1 cellular context compared by ENCODE assay signal in the genomic region with DNA sequence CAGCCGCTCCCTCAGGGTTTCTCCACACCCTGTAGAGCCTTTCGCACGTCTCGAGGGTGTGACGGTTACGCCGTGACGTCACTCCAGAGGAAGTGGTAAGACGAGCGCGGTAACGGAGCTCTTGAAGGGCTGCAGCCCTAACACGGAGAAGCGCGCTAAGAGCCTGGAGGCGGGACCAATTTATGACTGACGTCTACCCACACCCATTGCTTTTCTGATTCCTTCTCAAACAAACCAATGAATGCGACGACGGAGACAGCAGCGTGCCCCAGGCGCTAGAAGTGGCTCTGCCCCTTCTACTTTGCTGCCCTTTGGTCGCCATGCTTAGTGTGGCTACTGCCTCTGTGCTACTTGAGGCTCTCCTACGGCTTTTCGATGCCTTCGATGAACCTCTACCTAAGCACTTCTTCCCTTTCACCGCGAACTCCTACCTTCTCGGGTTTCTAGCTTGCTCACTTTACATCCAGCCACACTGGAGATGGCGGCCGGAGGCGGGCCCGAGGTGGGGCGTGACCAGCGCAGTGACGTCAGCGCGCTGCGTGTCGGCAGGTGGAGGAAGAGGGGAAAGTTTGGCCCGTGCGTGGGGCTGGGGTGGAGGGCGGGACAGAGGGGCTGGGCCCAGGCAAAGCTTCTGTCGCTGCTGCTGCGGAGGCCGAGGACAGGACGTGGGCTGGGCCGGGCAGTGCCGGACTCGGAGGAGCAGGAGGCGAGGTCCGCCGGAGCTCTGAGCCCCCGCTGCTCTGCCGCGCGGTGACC.
A peak's percentile ranks its signal among the peaks of the same experiment; 100 is the strongest.
TF ChIP-seq lines count a peak whose summit lies in the region.

A gene (plus strand): TSS at position 572 of the 756 bp plus-strand sequence. CDS start 340 bp downstream, outside the sequence.

TF ChIP-seq in K562, 482 proteins besides CTCF, POLR2A, EP300 and RAD21 (continued from another document and continues in another):
- TF ChIP-seq, protein P1, sequence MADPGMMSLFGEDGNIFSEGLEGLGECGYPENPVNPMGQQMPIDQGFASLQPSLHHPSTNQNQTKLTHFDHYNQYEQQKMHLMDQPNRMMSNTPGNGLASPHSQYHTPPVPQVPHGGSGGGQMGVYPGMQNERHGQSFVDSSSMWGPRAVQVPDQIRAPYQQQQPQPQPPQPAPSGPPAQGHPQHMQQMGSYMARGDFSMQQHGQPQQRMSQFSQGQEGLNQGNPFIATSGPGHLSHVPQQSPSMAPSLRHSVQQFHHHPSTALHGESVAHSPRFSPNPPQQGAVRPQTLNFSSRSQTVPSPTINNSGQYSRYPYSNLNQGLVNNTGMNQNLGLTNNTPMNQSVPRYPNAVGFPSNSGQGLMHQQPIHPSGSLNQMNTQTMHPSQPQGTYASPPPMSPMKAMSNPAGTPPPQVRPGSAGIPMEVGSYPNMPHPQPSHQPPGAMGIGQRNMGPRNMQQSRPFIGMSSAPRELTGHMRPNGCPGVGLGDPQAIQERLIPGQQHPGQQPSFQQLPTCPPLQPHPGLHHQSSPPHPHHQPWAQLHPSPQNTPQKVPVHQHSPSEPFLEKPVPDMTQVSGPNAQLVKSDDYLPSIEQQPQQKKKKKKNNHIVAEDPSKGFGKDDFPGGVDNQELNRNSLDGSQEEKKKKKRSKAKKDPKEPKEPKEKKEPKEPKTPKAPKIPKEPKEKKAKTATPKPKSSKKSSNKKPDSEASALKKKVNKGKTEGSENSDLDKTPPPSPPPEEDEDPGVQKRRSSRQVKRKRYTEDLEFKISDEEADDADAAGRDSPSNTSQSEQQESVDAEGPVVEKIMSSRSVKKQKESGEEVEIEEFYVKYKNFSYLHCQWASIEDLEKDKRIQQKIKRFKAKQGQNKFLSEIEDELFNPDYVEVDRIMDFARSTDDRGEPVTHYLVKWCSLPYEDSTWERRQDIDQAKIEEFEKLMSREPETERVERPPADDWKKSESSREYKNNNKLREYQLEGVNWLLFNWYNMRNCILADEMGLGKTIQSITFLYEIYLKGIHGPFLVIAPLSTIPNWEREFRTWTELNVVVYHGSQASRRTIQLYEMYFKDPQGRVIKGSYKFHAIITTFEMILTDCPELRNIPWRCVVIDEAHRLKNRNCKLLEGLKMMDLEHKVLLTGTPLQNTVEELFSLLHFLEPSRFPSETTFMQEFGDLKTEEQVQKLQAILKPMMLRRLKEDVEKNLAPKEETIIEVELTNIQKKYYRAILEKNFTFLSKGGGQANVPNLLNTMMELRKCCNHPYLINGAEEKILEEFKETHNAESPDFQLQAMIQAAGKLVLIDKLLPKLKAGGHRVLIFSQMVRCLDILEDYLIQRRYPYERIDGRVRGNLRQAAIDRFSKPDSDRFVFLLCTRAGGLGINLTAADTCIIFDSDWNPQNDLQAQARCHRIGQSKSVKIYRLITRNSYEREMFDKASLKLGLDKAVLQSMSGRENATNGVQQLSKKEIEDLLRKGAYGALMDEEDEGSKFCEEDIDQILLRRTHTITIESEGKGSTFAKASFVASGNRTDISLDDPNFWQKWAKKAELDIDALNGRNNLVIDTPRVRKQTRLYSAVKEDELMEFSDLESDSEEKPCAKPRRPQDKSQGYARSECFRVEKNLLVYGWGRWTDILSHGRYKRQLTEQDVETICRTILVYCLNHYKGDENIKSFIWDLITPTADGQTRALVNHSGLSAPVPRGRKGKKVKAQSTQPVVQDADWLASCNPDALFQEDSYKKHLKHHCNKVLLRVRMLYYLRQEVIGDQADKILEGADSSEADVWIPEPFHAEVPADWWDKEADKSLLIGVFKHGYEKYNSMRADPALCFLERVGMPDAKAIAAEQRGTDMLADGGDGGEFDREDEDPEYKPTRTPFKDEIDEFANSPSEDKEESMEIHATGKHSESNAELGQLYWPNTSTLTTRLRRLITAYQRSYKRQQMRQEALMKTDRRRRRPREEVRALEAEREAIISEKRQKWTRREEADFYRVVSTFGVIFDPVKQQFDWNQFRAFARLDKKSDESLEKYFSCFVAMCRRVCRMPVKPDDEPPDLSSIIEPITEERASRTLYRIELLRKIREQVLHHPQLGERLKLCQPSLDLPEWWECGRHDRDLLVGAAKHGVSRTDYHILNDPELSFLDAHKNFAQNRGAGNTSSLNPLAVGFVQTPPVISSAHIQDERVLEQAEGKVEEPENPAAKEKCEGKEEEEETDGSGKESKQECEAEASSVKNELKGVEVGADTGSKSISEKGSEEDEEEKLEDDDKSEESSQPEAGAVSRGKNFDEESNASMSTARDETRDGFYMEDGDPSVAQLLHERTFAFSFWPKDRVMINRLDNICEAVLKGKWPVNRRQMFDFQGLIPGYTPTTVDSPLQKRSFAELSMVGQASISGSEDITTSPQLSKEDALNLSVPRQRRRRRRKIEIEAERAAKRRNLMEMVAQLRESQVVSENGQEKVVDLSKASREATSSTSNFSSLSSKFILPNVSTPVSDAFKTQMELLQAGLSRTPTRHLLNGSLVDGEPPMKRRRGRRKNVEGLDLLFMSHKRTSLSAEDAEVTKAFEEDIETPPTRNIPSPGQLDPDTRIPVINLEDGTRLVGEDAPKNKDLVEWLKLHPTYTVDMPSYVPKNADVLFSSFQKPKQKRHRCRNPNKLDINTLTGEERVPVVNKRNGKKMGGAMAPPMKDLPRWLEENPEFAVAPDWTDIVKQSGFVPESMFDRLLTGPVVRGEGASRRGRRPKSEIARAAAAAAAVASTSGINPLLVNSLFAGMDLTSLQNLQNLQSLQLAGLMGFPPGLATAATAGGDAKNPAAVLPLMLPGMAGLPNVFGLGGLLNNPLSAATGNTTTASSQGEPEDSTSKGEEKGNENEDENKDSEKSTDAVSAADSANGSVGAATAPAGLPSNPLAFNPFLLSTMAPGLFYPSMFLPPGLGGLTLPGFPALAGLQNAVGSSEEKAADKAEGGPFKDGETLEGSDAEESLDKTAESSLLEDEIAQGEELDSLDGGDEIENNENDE (IDR thresholded peaks at IDR 0.05; ENCODE audit: low read depth, low read length), result no peak
- TF ChIP-seq HSF4 (CRISPR knock-in tag; IDR thresholded peaks at IDR 0.05; ENCODE audit: borderline replicate concordance) (no peak), SIRT6 (IDR thresholded peaks at IDR 0.05; ENCODE audit: low read depth, low read length) (no peak), NCOA4 (IDR thresholded peaks at IDR 0.05; ENCODE audit: partially characterized antibody) (no peak), TAF1 (IDR thresholded peaks at IDR 0.05; ENCODE audit: control insufficient read depth, extremely low read depth, insufficient read depth, low read length, severe bottlenecking) (peak; percentile 41), DMBX1 (CRISPR knock-in tag; IDR thresholded peaks at IDR 0.05; ENCODE audit: borderline replicate concordance) (no peak), ZNF354B (CRISPR knock-in tag; IDR thresholded peaks at IDR 0.05) (no peak), RBM15 (IDR thresholded peaks at IDR 0.05; ENCODE audit: insufficient read depth, low read length) (no peak), ZBTB7A (IDR thresholded peaks at IDR 0.05; ENCODE audit: borderline replicate concordance, control insufficient read depth, low read depth, low read length) (no peak), GABPB1 (CRISPR knock-in tag; IDR thresholded peaks at IDR 0.05) (peak; percentile 99), ZNF253 (CRISPR knock-in tag; conservative IDR thresholded peaks at IDR 0.05) (no peak), POLR3G (IDR thresholded peaks at IDR 0.05; ENCODE audit: extremely low read depth, insufficient read length, insufficient replicate concordance) (no peak), PRPF4 (IDR thresholded peaks at IDR 0.05; ENCODE audit: insufficient read depth, low read depth, low read length, poor library complexity, severe bottlenecking) (no peak), CBFA2T2 (conservative IDR thresholded peaks at IDR 0.05) (no peak), EP400 (IDR thresholded peaks at IDR 0.05) (peak; percentile 97), MTF1 (CRISPR knock-in tag; IDR thresholded peaks at IDR 0.05; ENCODE audit: borderline replicate concordance) (no peak), NR4A1 (CRISPR knock-in tag; IDR thresholded peaks at IDR 0.05) (no peak), NR4A1 (tag; IDR thresholded peaks at IDR 0.05) (no peak), TCFL5 (CRISPR knock-in tag; conservative IDR thresholded peaks at IDR 0.05) (no peak), HMG20B (CRISPR knock-in tag; IDR thresholded peaks at IDR 0.05) (no peak), ZNF583 (CRISPR knock-in tag; IDR thresholded peaks at IDR 0.05) (no peak), ZNF764 (CRISPR knock-in tag; IDR thresholded peaks at IDR 0.05; ENCODE audit: low read depth) (no peak), HOXB6 (CRISPR knock-in tag; IDR thresholded peaks at IDR 0.05; ENCODE audit: borderline replicate concordance) (0 out of 2 replicates have a peak, but pooled peaks have one; percentile 59), TCF3 (CRISPR knock-in tag; IDR thresholded peaks at IDR 0.05) (no peak), ZNF347 (CRISPR knock-in tag; IDR thresholded peaks at IDR 0.05; ENCODE audit: low read depth) (no peak), ELF4 (CRISPR knock-in tag; IDR thresholded peaks at IDR 0.05) (peak; percentile 72; the same call in 1 of the 2 replicates), U2AF1 (optimal IDR thresholded peaks at IDR 0.05; ENCODE audit: low read depth, low read length) (peak; percentile 69), SLC30A9 (CRISPR knock-in tag; IDR thresholded peaks at IDR 0.05) (no peak), SP2 (IDR thresholded peaks at IDR 0.05; ENCODE audit: extremely low read depth, low read depth, low read length, poor library complexity, severe bottlenecking) (peak; percentile 72), ZNF324 (CRISPR knock-in tag; IDR thresholded peaks at IDR 0.05) (no peak), ADNP (tag; IDR thresholded peaks at IDR 0.05) (no peak), ZNF668 (CRISPR knock-in tag; IDR thresholded peaks at IDR 0.05) (no peak)
- TF ChIP-seq, protein P2, sequence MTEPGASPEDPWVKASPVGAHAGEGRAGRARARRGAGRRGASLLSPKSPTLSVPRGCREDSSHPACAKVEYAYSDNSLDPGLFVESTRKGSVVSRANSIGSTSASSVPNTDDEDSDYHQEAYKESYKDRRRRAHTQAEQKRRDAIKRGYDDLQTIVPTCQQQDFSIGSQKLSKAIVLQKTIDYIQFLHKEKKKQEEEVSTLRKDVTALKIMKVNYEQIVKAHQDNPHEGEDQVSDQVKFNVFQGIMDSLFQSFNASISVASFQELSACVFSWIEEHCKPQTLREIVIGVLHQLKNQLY (CRISPR knock-in tag; conservative IDR thresholded peaks at IDR 0.05), result no peak
- TF ChIP-seq, protein P3, sequence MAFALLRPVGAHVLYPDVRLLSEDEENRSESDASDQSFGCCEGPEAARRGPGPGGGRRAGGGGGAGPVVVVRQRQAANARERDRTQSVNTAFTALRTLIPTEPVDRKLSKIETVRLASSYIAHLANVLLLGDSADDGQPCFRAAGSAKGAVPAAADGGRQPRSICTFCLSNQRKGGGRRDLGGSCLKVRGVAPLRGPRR (CRISPR knock-in tag; IDR thresholded peaks at IDR 0.05), result no peak
- TF ChIP-seq, protein P4, sequence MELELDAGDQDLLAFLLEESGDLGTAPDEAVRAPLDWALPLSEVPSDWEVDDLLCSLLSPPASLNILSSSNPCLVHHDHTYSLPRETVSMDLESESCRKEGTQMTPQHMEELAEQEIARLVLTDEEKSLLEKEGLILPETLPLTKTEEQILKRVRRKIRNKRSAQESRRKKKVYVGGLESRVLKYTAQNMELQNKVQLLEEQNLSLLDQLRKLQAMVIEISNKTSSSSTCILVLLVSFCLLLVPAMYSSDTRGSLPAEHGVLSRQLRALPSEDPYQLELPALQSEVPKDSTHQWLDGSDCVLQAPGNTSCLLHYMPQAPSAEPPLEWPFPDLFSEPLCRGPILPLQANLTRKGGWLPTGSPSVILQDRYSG (tag; conservative IDR thresholded peaks at IDR 0.05; ENCODE audit: low read depth), result peak; percentile 82
- TF ChIP-seq, protein P5, sequence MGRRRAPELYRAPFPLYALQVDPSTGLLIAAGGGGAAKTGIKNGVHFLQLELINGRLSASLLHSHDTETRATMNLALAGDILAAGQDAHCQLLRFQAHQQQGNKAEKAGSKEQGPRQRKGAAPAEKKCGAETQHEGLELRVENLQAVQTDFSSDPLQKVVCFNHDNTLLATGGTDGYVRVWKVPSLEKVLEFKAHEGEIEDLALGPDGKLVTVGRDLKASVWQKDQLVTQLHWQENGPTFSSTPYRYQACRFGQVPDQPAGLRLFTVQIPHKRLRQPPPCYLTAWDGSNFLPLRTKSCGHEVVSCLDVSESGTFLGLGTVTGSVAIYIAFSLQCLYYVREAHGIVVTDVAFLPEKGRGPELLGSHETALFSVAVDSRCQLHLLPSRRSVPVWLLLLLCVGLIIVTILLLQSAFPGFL (CRISPR knock-in tag; IDR thresholded peaks at IDR 0.05), result no peak
- TF ChIP-seq, protein P6, sequence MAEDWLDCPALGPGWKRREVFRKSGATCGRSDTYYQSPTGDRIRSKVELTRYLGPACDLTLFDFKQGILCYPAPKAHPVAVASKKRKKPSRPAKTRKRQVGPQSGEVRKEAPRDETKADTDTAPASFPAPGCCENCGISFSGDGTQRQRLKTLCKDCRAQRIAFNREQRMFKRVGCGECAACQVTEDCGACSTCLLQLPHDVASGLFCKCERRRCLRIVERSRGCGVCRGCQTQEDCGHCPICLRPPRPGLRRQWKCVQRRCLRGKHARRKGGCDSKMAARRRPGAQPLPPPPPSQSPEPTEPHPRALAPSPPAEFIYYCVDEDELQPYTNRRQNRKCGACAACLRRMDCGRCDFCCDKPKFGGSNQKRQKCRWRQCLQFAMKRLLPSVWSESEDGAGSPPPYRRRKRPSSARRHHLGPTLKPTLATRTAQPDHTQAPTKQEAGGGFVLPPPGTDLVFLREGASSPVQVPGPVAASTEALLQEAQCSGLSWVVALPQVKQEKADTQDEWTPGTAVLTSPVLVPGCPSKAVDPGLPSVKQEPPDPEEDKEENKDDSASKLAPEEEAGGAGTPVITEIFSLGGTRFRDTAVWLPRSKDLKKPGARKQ (CRISPR knock-in tag; IDR thresholded peaks at IDR 0.05), result no peak
- TF ChIP-seq, protein P7, sequence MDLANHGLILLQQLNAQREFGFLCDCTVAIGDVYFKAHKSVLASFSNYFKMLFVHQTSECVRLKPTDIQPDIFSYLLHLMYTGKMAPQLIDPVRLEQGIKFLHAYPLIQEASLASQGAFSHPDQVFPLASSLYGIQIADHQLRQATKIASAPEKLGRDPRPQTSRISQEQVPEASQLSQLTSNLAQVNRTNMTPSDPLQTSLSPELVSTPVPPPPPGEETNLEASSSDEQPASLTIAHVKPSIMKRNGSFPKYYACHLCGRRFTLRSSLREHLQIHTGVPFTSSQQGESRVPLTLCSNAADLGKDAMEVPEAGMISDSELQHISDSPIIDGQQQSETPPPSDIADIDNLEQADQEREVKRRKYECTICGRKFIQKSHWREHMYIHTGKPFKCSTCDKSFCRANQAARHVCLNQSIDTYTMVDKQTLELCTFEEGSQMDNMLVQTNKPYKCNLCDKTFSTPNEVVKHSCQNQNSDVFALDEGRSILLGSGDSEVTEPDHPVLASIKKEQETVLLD (IDR thresholded peaks at IDR 0.05), result peak; percentile 99
- TF ChIP-seq, protein P8, sequence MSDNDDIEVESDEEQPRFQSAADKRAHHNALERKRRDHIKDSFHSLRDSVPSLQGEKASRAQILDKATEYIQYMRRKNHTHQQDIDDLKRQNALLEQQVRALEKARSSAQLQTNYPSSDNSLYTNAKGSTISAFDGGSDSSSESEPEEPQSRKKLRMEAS (CRISPR knock-in tag; IDR thresholded peaks at IDR 0.05), result peak; percentile 91
- TF ChIP-seq, protein P9, sequence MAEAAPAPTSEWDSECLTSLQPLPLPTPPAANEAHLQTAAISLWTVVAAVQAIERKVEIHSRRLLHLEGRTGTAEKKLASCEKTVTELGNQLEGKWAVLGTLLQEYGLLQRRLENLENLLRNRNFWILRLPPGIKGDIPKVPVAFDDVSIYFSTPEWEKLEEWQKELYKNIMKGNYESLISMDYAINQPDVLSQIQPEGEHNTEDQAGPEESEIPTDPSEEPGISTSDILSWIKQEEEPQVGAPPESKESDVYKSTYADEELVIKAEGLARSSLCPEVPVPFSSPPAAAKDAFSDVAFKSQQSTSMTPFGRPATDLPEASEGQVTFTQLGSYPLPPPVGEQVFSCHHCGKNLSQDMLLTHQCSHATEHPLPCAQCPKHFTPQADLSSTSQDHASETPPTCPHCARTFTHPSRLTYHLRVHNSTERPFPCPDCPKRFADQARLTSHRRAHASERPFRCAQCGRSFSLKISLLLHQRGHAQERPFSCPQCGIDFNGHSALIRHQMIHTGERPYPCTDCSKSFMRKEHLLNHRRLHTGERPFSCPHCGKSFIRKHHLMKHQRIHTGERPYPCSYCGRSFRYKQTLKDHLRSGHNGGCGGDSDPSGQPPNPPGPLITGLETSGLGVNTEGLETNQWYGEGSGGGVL (CRISPR knock-in tag; IDR thresholded peaks at IDR 0.05), result no peak
